Comparison of ENCODE assay signal across 8 cellular contexts in genomic region chr12:6383572-6384498, GRCh38. TPM values are rescaled to one million over a fixed set of nuclear protein-coding genes. Genes with fewer than 3 reads are reported as not detected.
A peak's percentile ranks its signal among the peaks of the same experiment; 100 is the strongest.
DNase-seq lines count a peak whose midpoint lies in the region; ATAC-seq and TF ChIP-seq lines count a peak whose summit lies in the region.

Gene LTBR, plus strand, starts transcription at chr12:6384162. Its CDS starts 197 bp downstream, at chr12:6384359.

- peak within 1 kb of the TSS; percentile 91 for H3K27ac ChIP-seq in suprapubic skin

- H3K9me3 ChIP-seq in T-helper 17 cell (ENCODE audit: control insufficient read depth, low read length, poor library complexity, severe bottlenecking) (no peaks in the 10 kb centered on the region), suprapubic skin (no peaks in the 10 kb centered on the region)

- no peaks in the 10 kb centered on the region for H3K27me3 ChIP-seq in suprapubic skin

- peak; percentile 25 to 61 for TF ChIP-seq POLR2A in suprapubic skin (IDR thresholded peaks at IDR 0.05)

- H3K9me3 Mint-ChIP-seq in endothelial cell (ENCODE audit: unreplicated experiment) = no peaks in the 10 kb centered on the region
- H3K9me3 Mint-ChIP-seq in memory B cell = no peaks in the 10 kb centered on the region

- H3K4me1 ChIP-seq in suprapubic skin = peaks cover 68% of the 10 kb centered on the region

- H3K27ac Mint-ChIP-seq in T-helper 17 cell (no peak within 1 kb of the TSS), endothelial cell (ENCODE audit: unreplicated experiment) (no peak within 1 kb of the TSS), memory B cell (no peak within 1 kb of the TSS)

- TF ChIP-seq CTCF in HFF-Myc (IDR thresholded peaks at IDR 0.05; ENCODE audit: low read depth, low read length, missing control alignments) (no peak), endothelial cell (IDR thresholded peaks at IDR 0.05; ENCODE audit: unreplicated experiment) (no peak), suprapubic skin (IDR thresholded peaks at IDR 0.05) (peak in 1 of 2 donors; percentile 7)

- peaks cover 48% of the 10 kb centered on the region for H3K27me3 Mint-ChIP-seq in T-helper 17 cell
- peaks cover 8% of the 10 kb centered on the region for H3K27me3 Mint-ChIP-seq in endothelial cell (ENCODE audit: unreplicated experiment)
- H3K27me3 Mint-ChIP-seq in memory B cell = peaks cover 33% of the 10 kb centered on the region

- peak; percentile 36 for ATAC-seq in T-helper 17 cell
- ATAC-seq in memory B cell (ENCODE audit: low read depth) = peak; percentile 34
- no peak for ATAC-seq in GM21825 (IDR thresholded peaks at IDR 0.05; ENCODE audit: unreplicated experiment)
- ATAC-seq in HG02885 (IDR thresholded peaks at IDR 0.05; ENCODE audit: poor library complexity, unreplicated experiment) = no peak

- H3K36me3 ChIP-seq in suprapubic skin = peaks cover 27% of the 10 kb centered on the region

- H3K4me3 Mint-ChIP-seq in T-helper 17 cell (peak within 1 kb of the TSS; percentile 76), endothelial cell (ENCODE audit: unreplicated experiment) (peak within 1 kb of the TSS; percentile 69), memory B cell (peak within 1 kb of the TSS; percentile 6)

- DNase-seq in AG08395 (ENCODE audit: low spot score) (peak; percentile 95), HFF-Myc (ENCODE audit: extremely low read depth, low read depth) (peak; percentile 41), T-helper 17 cell (no peak), endothelial cell (ENCODE audit: low spot score) (peak; percentile 80), memory B cell (ENCODE audit: low spot score in 2 of 2) (no peak), suprapubic skin (ENCODE audit: low spot score in 2 of 2) (peak; percentile 98 to 99)

- TF ChIP-seq EP300 in suprapubic skin (IDR thresholded peaks at IDR 0.05) = no peak

- H3K4me1 Mint-ChIP-seq in T-helper 17 cell (peaks cover 7% of the 10 kb centered on the region), endothelial cell (ENCODE audit: unreplicated experiment) (peaks cover 11% of the 10 kb centered on the region), memory B cell (no peaks in the 10 kb centered on the region)

- H3K4me3 ChIP-seq in HFF-Myc (replicated peaks; ENCODE audit: low read depth, low read length) (peak within 1 kb of the TSS; percentile 80), suprapubic skin (peak within 1 kb of the TSS; percentile 73)

- 13% methylated on average over 10 of the region's 62 CpGs for WGBS in suprapubic skin

- H3K36me3 Mint-ChIP-seq in T-helper 17 cell (ENCODE audit: low read depth) (peaks cover 2% of the 10 kb centered on the region), endothelial cell (ENCODE audit: low read depth, unreplicated experiment) (peaks cover 11% of the 10 kb centered on the region), memory B cell (no peaks in the 10 kb centered on the region)

RNA-seq across cellular contexts. Expression of gene LTBR, which starts in this region (rescaled TPM):
- total RNA-seq in T-helper 17 cell (1 to 10 TPM in 1 of 2 donors, under 1 TPM in 1; 0.47 to 1.4 TPM), endothelial cell (ENCODE audit: unreplicated experiment) (40.3 TPM), suprapubic skin (100 to 1,000 TPM; 157 to 297 (median 204) TPM)

Comparison
In these comparisons a context has a peak if more than half of its experiments do, and no peak if none do; other contexts are left out.
1. RNA of gene LTBR (total RNA-seq): 157 to 297 TPM in suprapubic skin and 40.3 TPM in endothelial cell (single experiment); 0.47 to 1.4 TPM in T-helper 17 cell; every median in the first group is over 10 times any median in the second.
2. DNase-seq: peak in AG08395 (single experiment), HFF-Myc (single experiment), endothelial cell (single experiment) and suprapubic skin (2 of 2); none in T-helper 17 cell (0 of 3) and memory B cell (0 of 2).
3. ATAC-seq: peak in T-helper 17 cell (single experiment) and memory B cell (single experiment); none in GM21825 (single experiment) and HG02885 (single experiment).
4. H3K4me3 Mint-ChIP-seq: peak in every context shown above with its lines; median percentile 76 in T-helper 17 cell; 69 in endothelial cell; 6 in memory B cell.